In the genomic region with DNA sequence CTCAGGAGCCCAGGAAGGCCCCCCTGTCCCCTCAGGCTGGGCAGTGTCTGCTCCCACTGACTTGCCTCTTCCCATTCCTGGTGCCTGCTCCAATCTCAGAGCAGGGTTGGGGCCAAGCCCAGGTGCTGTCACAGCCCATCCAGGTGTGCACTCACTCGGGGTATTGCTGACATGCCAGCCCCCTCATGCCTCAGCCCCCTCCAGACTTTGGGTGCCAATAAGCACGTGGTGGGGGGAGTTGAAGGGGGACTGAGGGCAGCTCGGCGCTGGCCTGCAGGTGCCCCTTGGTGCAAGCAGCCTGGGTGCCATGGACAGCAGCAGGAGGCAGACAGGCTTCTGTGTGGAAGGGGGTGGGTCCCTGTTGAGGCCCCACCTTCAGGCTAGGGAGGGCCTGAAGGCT, we compare ENCODE assay signal across 24 cellular contexts. TPM values are rescaled to one million over a fixed set of nuclear protein-coding genes. Genes with fewer than 3 reads are reported as not detected.
"Had no signal": no experiment of that assay in that cellular context is flagged by ENCODE, and none has a peak within 500 bp of the region (broad histone marks: within the 10 kb centered on the region; RNA-seq: fewer than 3 reads in every experiment).

No MANE protein-coding gene starts in this region.

- H3K4me3 ChIP-seq: K562, SJSA1 had no signal

- FAIRE-seq: RCC 7860 had no signal

- H3K9me3 Mint-ChIP-seq: IgD-negative memory B cell had no signal

- H3K9me3 ChIP-seq: SJSA1, SK-N-SH had no signal

- H3K36me3 ChIP-seq: SJSA1 had no signal

- H3K4me1 ChIP-seq: SJSA1 had no signal

- H3K27ac ChIP-seq: KMS-11, SJSA1 had no signal

- H3K4me2 ChIP-seq: KMS-11, SK-N-SH had no signal

- H3K9ac ChIP-seq: KMS-11, SK-N-SH had no signal

- H3K27ac Mint-ChIP-seq: IgD-negative memory B cell had no signal

- H3K4me3 Mint-ChIP-seq: IgD-negative memory B cell had no signal

- H3K4me1 Mint-ChIP-seq: IgD-negative memory B cell had no signal

- DNase-seq: Kasumi-1, MM.1S, NCI-H1092 treated with DMSO at 0.1 percent for 48 hours, NCI-H1436, NCI-H187, NCI-H2029, NCI-H2081 treated with DMSO at 0.1 percent for 48 hours, NCI-H2171, NCI-H226, NCI-H446, NCI-H510A, NCI-H524 treated with DMSO at 0.1 percent for 48 hours, NCI-H69, NCI-H774, Right ventricle myocardium superior, RPMI8226, SIG-M5, SK-N-SH had no signal

RNA-seq across cellular contexts. Expression of gene NAA11, which starts 28.4 kb away (rescaled TPM):
- total RNA-seq: HT1080, Right ventricle myocardium superior, SJSA1 had no signal
- polyA plus RNA-seq: IgD-negative memory B cell, SK-N-SH had no signal
